17 cellular contexts compared by ENCODE assay signal in the genomic region with DNA sequence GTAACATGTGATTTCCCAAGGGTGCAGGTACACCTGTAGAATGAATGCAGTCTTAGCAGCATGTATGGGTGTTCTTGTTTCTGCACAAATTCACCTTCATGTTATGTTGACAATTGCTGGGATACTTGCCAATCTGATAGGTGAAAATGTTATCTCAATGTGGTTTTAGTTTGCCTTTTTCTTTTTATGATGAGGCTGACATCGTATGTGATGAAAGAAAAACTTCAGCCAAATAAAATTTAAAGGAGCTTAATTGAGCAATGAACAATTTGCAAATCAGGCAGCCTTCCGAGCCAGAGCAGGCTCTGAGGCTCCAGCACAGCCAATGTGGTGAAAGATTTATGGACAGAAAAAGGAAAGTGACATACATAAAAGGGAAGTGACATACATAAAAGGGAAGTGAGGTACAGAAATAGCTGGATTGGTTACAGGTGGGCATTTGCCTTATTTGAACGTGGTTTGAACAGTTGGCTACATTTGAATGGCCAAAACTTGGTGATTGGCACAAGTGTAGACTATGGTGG. TPM values are rescaled to one million over a fixed set of nuclear protein-coding genes. Genes with fewer than 3 reads are reported as not detected.
DNase-seq lines count a peak whose midpoint lies in the region; ATAC-seq and TF ChIP-seq lines count a peak whose summit lies in the region.
"Had no signal": no experiment of that assay in that cellular context is flagged by ENCODE, and none has a peak within 500 bp of the region (broad histone marks: within the 10 kb centered on the region; RNA-seq: fewer than 3 reads in every experiment).

No MANE protein-coding gene starts in this region.

- intact Hi-C loops in left colon (cut with DNase I, micrococcal nuclease): no loop called here

- ATAC-seq in GM18861 (IDR thresholded peaks at IDR 0.05; ENCODE audit: unreplicated experiment) (peak; percentile 39), HG03103 (IDR thresholded peaks at IDR 0.05; ENCODE audit: low read depth, unreplicated experiment) (peak; percentile 62), left colon (peak; percentile 86), omental fat pad (ENCODE audit: low FRiP score) (no peak)

- DNase-seq in NOMO-1 treated with DMSO at 0.1 percent for 48 hours (lab: John Stamatoyannopoulos, UW; ENCODE audit: unreplicated experiment) (peak; percentile 99), left colon (no peak), islet precursor cell (no peak), NCI-H1694 treated with DMSO at 0.1 percent for 48 hours (lab: John Stamatoyannopoulos, UW) (no peak), omental fat pad (ENCODE audit: low spot score) (no peak), epidermal melanocyte (ENCODE audit: insufficient read length, low spot score) (no peak)
- DNase-seq: activated naive CD4-positive, alpha-beta T cell treated with anti-CD3 and anti-CD28 coated beads, Interleukin-2, amount 50 U/mL, for 16 hours; caudate nucleus; CD4-positive, alpha-beta memory T cell; H9; IMR-90; Peyer's patch; small intestine; thyroid gland had no signal

- no peak for TF ChIP-seq CTCF in omental fat pad (IDR thresholded peaks at IDR 0.05)

RNA-seq across cellular contexts. Expression of a gene that starts 10.5 kb away (rescaled TPM):
- total RNA-seq in left colon (not detected), omental fat pad (1 to 10 TPM in 1 of 4 donors, not detected in 3; 1.1 TPM)
- total RNA-seq: CD4-positive, alpha-beta memory T cell; IMR-90; lung; Peyer's patch; thyroid gland had no signal

RNA-seq across cellular contexts. Expression of a gene that starts 21.6 kb away (rescaled TPM):
- total RNA-seq in left colon: 10 to 100 TPM; 21.7 to 25.7 TPM
- 10 to 100 TPM in 3 of 4 donors, 1 to 10 TPM in 1; 4.5 to 20.1 (median 13.1) TPM for total RNA-seq in omental fat pad
